Comparison of ENCODE assay signal across 16 cellular contexts in genomic region chr6:36659271-36659670, GRCh38. TPM values are rescaled to one million over a fixed set of nuclear protein-coding genes. Genes with fewer than 3 reads are reported as not detected.
DNase-seq lines count a peak whose midpoint lies in the region; ATAC-seq and TF ChIP-seq lines count a peak whose summit lies in the region.
"Had no signal": no experiment of that assay in that cellular context is flagged by ENCODE, and none has a peak within 500 bp of the region (broad histone marks: within the 10 kb centered on the region; RNA-seq: fewer than 3 reads in every experiment).

No MANE protein-coding gene starts in this region.

- no peak overlapping the region for H3K4me3 ChIP-seq in AG09309 (ENCODE audit: control insufficient read depth, low read depth, low read length)
- H3K4me3 ChIP-seq in A673 (ENCODE audit: low read depth, low read length, poor library complexity, severe bottlenecking): no peak overlapping the region
- no peak overlapping the region for H3K4me3 ChIP-seq in lower lobe of right lung
- H3K4me3 ChIP-seq: HAP-1, prostate gland had no signal

- no peaks in the 10 kb centered on the region for H3K36me3 Mint-ChIP-seq in CD4-positive, alpha-beta T cell (ENCODE audit: low read depth)
- H3K36me3 Mint-ChIP-seq: CD4-positive, alpha-beta memory T cell; stimulated activated naive B cell treated with anti-CD40 and anti-IgM and Interleukin-4, amounts not matched to agents 10 μg/mL and 1 μg/mL and 100 μg/mL, for 72 hours had no signal

- peaks cover 38% of the 10 kb centered on the region for H3K27me3 Mint-ChIP-seq in CD4-positive, alpha-beta T cell

- no peaks in the 10 kb centered on the region for H3K9me3 Mint-ChIP-seq in CD4-positive, alpha-beta T cell
- H3K9me3 Mint-ChIP-seq: activated naive CD4-positive, alpha-beta T cell treated with anti-CD3 and anti-CD28 coated beads for 36 hours; CD4-positive, alpha-beta memory T cell; stimulated activated naive B cell treated with anti-CD40 and anti-IgM and Interleukin-4, amounts not matched to agents 10 μg/mL and 1 μg/mL and 100 μg/mL, for 72 hours had no signal

- BruUV-seq in A673 (replicated peaks; lab: Mats Ljungman, UMichigan): no TSS peak

- H3K27ac Mint-ChIP-seq in CD4-positive, alpha-beta T cell: no peak overlapping the region
- H3K27ac Mint-ChIP-seq: activated naive CD4-positive, alpha-beta T cell treated with anti-CD3 and anti-CD28 coated beads for 36 hours; CD4-positive, alpha-beta memory T cell; stimulated activated naive B cell treated with anti-CD40 and anti-IgM and Interleukin-4, amounts not matched to agents 10 μg/mL and 1 μg/mL and 100 μg/mL, for 72 hours had no signal

- peak; percentile 95 for DNase-seq in AG09309 (ENCODE audit: low read depth)
- DNase-seq in GM04503 (ENCODE audit: low read depth): peak; percentile 91
- DNase-seq in amniotic epithelial cell (ENCODE audit: low read depth): peak; percentile 96
- peak in 1 of 2 donors; percentile 73 for DNase-seq in foreskin keratinocyte
- no peak for DNase-seq in A673 (ENCODE audit: low spot score)
- DNase-seq in CD4-positive, alpha-beta T cell: no peak
- no peak for DNase-seq in anterior cingulate cortex (lab: John Stamatoyannopoulos, UW)
- no peak for DNase-seq in lower lobe of right lung
- DNase-seq: activated naive CD4-positive, alpha-beta T cell treated with anti-CD3 and anti-CD28 coated beads for 36 hours; CD4-positive, alpha-beta memory T cell; NCI-H2171; stimulated activated naive B cell treated with anti-CD40 and anti-IgM and Interleukin-4, amounts not matched to agents 10 μg/mL and 1 μg/mL and 100 μg/mL, for 72 hours; WERI-Rb-1 had no signal

- H3K27ac ChIP-seq in foreskin keratinocyte (no peak overlapping the region), A673 (ENCODE audit: low read depth, low read length, poor library complexity, severe bottlenecking) (no peak overlapping the region), lower lobe of right lung (no peak overlapping the region)
- no peak overlapping the region for H3K27ac ChIP-seq in CD4-positive, alpha-beta T cell (ENCODE audit: low read depth, low read length)
- H3K27ac ChIP-seq: prostate gland, WERI-Rb-1 had no signal

- no peak for TF ChIP-seq CTCF in AG09309 (IDR thresholded peaks at IDR 0.05; ENCODE audit: control insufficient read depth, insufficient read depth, low read depth, low read length, missing control alignments)
- TF ChIP-seq CTCF in foreskin keratinocyte (conservative IDR thresholded peaks at IDR 0.05): no peak
- no peak for TF ChIP-seq CTCF in A673 (conservative IDR thresholded peaks at IDR 0.05; ENCODE audit: low read depth, low read length)
- TF ChIP-seq CTCF in CD4-positive, alpha-beta T cell (IDR thresholded peaks at IDR 0.05): no peak
- TF ChIP-seq CTCF in lower lobe of right lung (IDR thresholded peaks at IDR 0.05): no peak

- H3K9me3 ChIP-seq in A673 (ENCODE audit: low read depth, low read length, poor library complexity, severe bottlenecking) (no peaks in the 10 kb centered on the region), lower lobe of right lung (no peaks in the 10 kb centered on the region)
- no peaks in the 10 kb centered on the region for H3K9me3 ChIP-seq in CD4-positive, alpha-beta T cell (ENCODE audit: control insufficient read depth, low read length)
- H3K9me3 ChIP-seq: HAP-1, prostate gland had no signal

- intact Hi-C loops in A673 (cut with micrococcal nuclease; ENCODE audit: unreplicated experiment): no loop called here
- intact Hi-C loops in CD4-positive, alpha-beta T cell (cut with DNase I, micrococcal nuclease): no loop called here
- intact Hi-C loops in lower lobe of right lung (cut with DNase I): no loop called here

- H3K36me3 ChIP-seq in A673 (ENCODE audit: insufficient read depth, low read length, poor library complexity, severe bottlenecking): no peaks in the 10 kb centered on the region
- H3K36me3 ChIP-seq in lower lobe of right lung: no peaks in the 10 kb centered on the region
- H3K36me3 ChIP-seq: HAP-1, prostate gland, WERI-Rb-1 had no signal

- H3K4me3 Mint-ChIP-seq in CD4-positive, alpha-beta T cell: no peak overlapping the region
- H3K4me3 Mint-ChIP-seq: activated naive CD4-positive, alpha-beta T cell treated with anti-CD3 and anti-CD28 coated beads for 36 hours; CD4-positive, alpha-beta memory T cell; stimulated activated naive B cell treated with anti-CD40 and anti-IgM and Interleukin-4, amounts not matched to agents 10 μg/mL and 1 μg/mL and 100 μg/mL, for 72 hours had no signal

- H3K4me1 Mint-ChIP-seq in CD4-positive, alpha-beta T cell (ENCODE audit: low read depth): peaks cover 3% of the 10 kb centered on the region

- ATAC-seq in foreskin keratinocyte (peak; percentile 11), lower lobe of right lung (no peak)
- ATAC-seq in CD4-positive, alpha-beta T cell (ENCODE audit: poor library complexity): no peak
- ATAC-seq: stimulated activated naive B cell treated with anti-CD40 and anti-IgM and Interleukin-4, amounts not matched to agents 10 μg/mL and 1 μg/mL and 100 μg/mL, for 72 hours had no signal

- no peaks in the 10 kb centered on the region for H3K4me1 ChIP-seq in foreskin keratinocyte
- H3K4me1 ChIP-seq in A673 (ENCODE audit: insufficient read depth, low read length, poor library complexity, severe bottlenecking): peaks cover 17% of the 10 kb centered on the region
- peaks cover 12% of the 10 kb centered on the region for H3K4me1 ChIP-seq in lower lobe of right lung
- H3K4me1 ChIP-seq: HAP-1, prostate gland had no signal

- CTCF ChIA-PET in A673 (lab: Charles Lee): no interaction called here
- CTCF ChIA-PET in CD4-positive, alpha-beta T cell (lab: Charles Lee): no interaction called here

- POLR2A ChIA-PET in A673 (lab: Charles Lee; ENCODE audit: low non-redundant PET): no interaction called here
- POLR2A ChIA-PET in CD4-positive, alpha-beta T cell (lab: Charles Lee): no interaction called here

- H3K27me3 ChIP-seq in foreskin keratinocyte (peaks cover 18% of the 10 kb centered on the region), A673 (replicated peaks; ENCODE audit: insufficient read depth, low read depth, low read length, poor library complexity) (no peaks in the 10 kb centered on the region), lower lobe of right lung (ENCODE audit: low read depth) (peaks cover 4% of the 10 kb centered on the region)
- peaks cover 39% of the 10 kb centered on the region for H3K27me3 ChIP-seq in CD4-positive, alpha-beta T cell (ENCODE audit: control insufficient read depth, insufficient read depth, low read length)

RNA-seq across cellular contexts. Expression of gene CDKN1A, which starts 19.2 kb away (rescaled TPM):
- total RNA-seq in foreskin keratinocyte: 266 and 328 TPM in 2 replicates
- 318 and 350 TPM in 2 replicates for polyA plus RNA-seq in foreskin keratinocyte
- total RNA-seq in A673 (2021): 30.4 and 33.6 TPM in 2 replicates
- 10 to 100 TPM; 98.3 to 98.6 TPM for total RNA-seq in CD4-positive, alpha-beta T cell
- total RNA-seq in lower lobe of right lung: 71.0 TPM

RNA-seq across cellular contexts. Expression of gene RAB44, which starts 38.4 kb away (rescaled TPM):
- total RNA-seq in foreskin keratinocyte (0.03 TPM in 1 of 2 replicates, not detected in the other), A673 (2021) (0.07 TPM in 1 of 2 replicates, not detected in the other), lower lobe of right lung (0.95 TPM)
- 0.01 and 0.03 TPM in 2 replicates for polyA plus RNA-seq in foreskin keratinocyte
- total RNA-seq in CD4-positive, alpha-beta T cell: under 1 TPM; 0.22 TPM
- total RNA-seq: CD4-positive, alpha-beta memory T cell; cerebellum had no signal
- polyA plus RNA-seq: CD4-positive, alpha-beta memory T cell had no signal

Comparison
In these comparisons a context has a peak if more than half of its experiments do, and no peak if none do; other contexts are left out.
1. DNase-seq: peak in AG09309 (single experiment), GM04503 (single experiment) and amniotic epithelial cell (single experiment); none in A673 (single experiment), CD4-positive, alpha-beta T cell (0 of 10), anterior cingulate cortex (0 of 58) and lower lobe of right lung (single experiment).